8 cellular contexts compared by ENCODE assay signal in the genomic region with DNA sequence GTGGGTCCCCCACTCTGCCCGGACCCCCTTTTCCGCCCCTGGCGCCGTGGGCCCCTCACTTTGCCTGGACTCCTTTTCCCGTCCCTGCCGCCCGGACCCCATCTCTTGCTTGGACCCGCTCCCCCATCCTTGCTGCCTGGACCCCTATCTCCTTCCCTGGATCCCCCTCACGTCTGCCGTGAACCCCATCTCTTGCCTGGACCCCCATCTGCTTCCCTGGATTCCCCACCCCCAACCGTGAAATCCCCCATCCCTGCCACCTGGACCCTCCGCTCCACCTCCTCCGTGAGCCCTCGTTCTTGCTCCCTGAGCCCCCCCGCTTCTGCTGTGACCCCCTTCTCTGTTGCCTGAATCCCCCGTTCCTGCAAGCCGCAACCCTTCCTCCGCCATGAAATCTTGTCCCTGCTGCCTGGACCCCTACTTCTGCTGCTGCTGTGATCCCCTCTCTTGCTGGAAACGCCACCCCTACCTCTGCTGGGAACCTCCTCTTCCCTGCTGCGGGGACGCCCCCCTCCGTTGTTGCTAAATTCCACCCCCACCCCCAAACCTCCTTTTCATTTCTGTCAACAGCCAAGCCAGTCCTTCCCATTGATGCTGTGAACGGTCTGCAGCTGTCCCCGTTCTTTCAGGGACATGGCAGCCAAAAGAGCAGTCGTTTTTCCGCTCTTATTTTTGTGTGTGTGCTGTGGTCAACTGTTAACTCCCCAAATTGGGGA. TPM values are rescaled to one million over a fixed set of nuclear protein-coding genes. Genes with fewer than 3 reads are reported as not detected.
DNase-seq lines count a peak whose midpoint lies in the region; ATAC-seq and TF ChIP-seq lines count a peak whose summit lies in the region.

No MANE protein-coding gene starts in this region.

- intact Hi-C loops in PC-9 (cut with micrococcal nuclease; ENCODE audit: unreplicated experiment), result no loop called here

- H3K4me1 ChIP-seq in PC-9 (replicated peaks; ENCODE audit: insufficient read depth) (peaks cover 7% of the 10 kb centered on the region; the same call in 1 of the 2 replicates), duodenal mucosa (ENCODE audit: control insufficient read depth in 1 of 2, insufficient read depth in 2 of 2, low read length in 2 of 2) (peaks cover 10 to 16% of the 10 kb centered on the region in 2 donors), muscle layer of duodenum (ENCODE audit: control insufficient read depth in 1 of 2, insufficient read depth in 2 of 2, low read length in 2 of 2) (peaks cover 7 to 31% of the 10 kb centered on the region in 2 donors)

- H3K9ac ChIP-seq in duodenal mucosa (ENCODE audit: low read depth in 1 of 2, low read length in 2 of 2), result peak overlapping the region; percentile 69 to 76

- H4K20me1 ChIP-seq in PC-9 (ENCODE audit: insufficient read depth), result no peaks in the 10 kb centered on the region

- CTCF ChIA-PET in PC-9 (lab: Charles Lee), result no interaction called here

- H3K9me2 ChIP-seq in PC-9 (ENCODE audit: insufficient read depth), result no peaks in the 10 kb centered on the region

- H3K27ac ChIP-seq in PC-9 (no peak overlapping the region), duodenal mucosa (ENCODE audit: low read depth, low read length) (peak overlapping the region; percentile 56), muscle layer of duodenum (ENCODE audit: low read length) (no peak overlapping the region)

- no TSS peak for BruUV-seq in PC-9 (replicated peaks; lab: Mats Ljungman, UMichigan)

- H2AFZ ChIP-seq in PC-9, result no peak overlapping the region

- no peaks in the 10 kb centered on the region for H3K36me3 ChIP-seq in PC-9 (ENCODE audit: low read depth)
- peaks cover 14 to 28% of the 10 kb centered on the region in 2 donors for H3K36me3 ChIP-seq in duodenal mucosa (ENCODE audit: control insufficient read depth in 1 of 2, insufficient read depth in 2 of 2, low read length in 2 of 2)
- peaks cover 15 to 25% of the 10 kb centered on the region in 2 donors for H3K36me3 ChIP-seq in muscle layer of duodenum (ENCODE audit: control insufficient read depth in 1 of 2, insufficient read depth in 2 of 2, low read length in 2 of 2)

- H3K27me3 ChIP-seq in PC-9 (ENCODE audit: insufficient read depth, low read depth), result no peaks in the 10 kb centered on the region
- no peaks in the 10 kb centered on the region for H3K27me3 ChIP-seq in duodenal mucosa (ENCODE audit: control insufficient read depth in 1 of 2, insufficient read depth in 2 of 2, low read length in 2 of 2)
- no peaks in the 10 kb centered on the region for H3K27me3 ChIP-seq in muscle layer of duodenum (ENCODE audit: low read depth, low read length)

- TF ChIP-seq CTCF in GM12875 (IDR thresholded peaks at IDR 0.05; ENCODE audit: borderline replicate concordance, insufficient read depth, low read depth, low read length) (no peak), PC-9 (conservative IDR thresholded peaks at IDR 0.05) (no peak)

- H3K9me3 ChIP-seq in PC-9 (ENCODE audit: insufficient read depth, low read depth), result no peaks in the 10 kb centered on the region
- H3K9me3 ChIP-seq in duodenal mucosa (ENCODE audit: control insufficient read depth in 1 of 2, low read length in 2 of 2), result no peaks in the 10 kb centered on the region
- no peaks in the 10 kb centered on the region for H3K9me3 ChIP-seq in muscle layer of duodenum (ENCODE audit: control insufficient read depth in 1 of 2, low read length in 2 of 2)

- POLR2A ChIA-PET in PC-9 (lab: Charles Lee; ENCODE audit: unreplicated experiment), result interaction anchor here (0.6 to 0.7 kb wide), 3 partner anchors 100 to 312 kb away, joined by 4 to 7 read pairs (median 4); a partner anchor contains a TSS

- H3K79me2 ChIP-seq in PC-9 (ENCODE audit: low read depth), result 0 out of 2 replicates have a peak, but pooled peaks cover 3% of the 10 kb centered on the region

- no peak for ATAC-seq in HG02884 (IDR thresholded peaks at IDR 0.05; ENCODE audit: unreplicated experiment)

- H3K4me2 ChIP-seq in PC-9, result peak overlapping the region; percentile 78

- DNase-seq in PC-9, result no peak
- DNase-seq in D341Med (ENCODE audit: low spot score), result no peak
- DNase-seq in NCI-H1436 (lab: John Stamatoyannopoulos, UW), result no peak
- DNase-seq in stimulated activated CD4-positive, alpha-beta T cell treated with anti-CD3 and anti-CD28 coated beads, Interleukin-4, amount 100 ng/mL, for 4 hours, result no peak

- peaks cover 5% of the 10 kb centered on the region; the same call in 1 of the 2 replicates for H3F3A ChIP-seq in PC-9 (ENCODE audit: insufficient read depth, low read depth)

- peak overlapping the region; percentile 92 for H3K4me3 ChIP-seq in GM12875 (ENCODE audit: low read depth, low read length)
- peak overlapping the region; percentile 53; the same call in 1 of the 2 replicates for H3K4me3 ChIP-seq in PC-9
- H3K4me3 ChIP-seq in duodenal mucosa (ENCODE audit: low read depth in 1 of 2, low read length in 2 of 2), result peak overlapping the region; percentile 76 to 80
- H3K4me3 ChIP-seq in muscle layer of duodenum (ENCODE audit: low read depth in 1 of 2, low read length in 2 of 2), result peak overlapping the region; percentile 51 to 84

RNA-seq across cellular contexts. Expression of a gene that starts 28.3 kb away (rescaled TPM):
- 67.5 and 83.5 TPM in 2 replicates for total RNA-seq in PC-9 (2021)

RNA-seq across cellular contexts. Expression of a gene that starts 45.9 kb away (rescaled TPM):
- 27.3 and 30.9 TPM in 2 replicates for total RNA-seq in PC-9 (2021)

RNA-seq across cellular contexts. Expression of a gene that starts 52.0 kb away (rescaled TPM):
- 122 and 144 TPM in 2 replicates for total RNA-seq in PC-9 (2021)
